In the genomic region with DNA sequence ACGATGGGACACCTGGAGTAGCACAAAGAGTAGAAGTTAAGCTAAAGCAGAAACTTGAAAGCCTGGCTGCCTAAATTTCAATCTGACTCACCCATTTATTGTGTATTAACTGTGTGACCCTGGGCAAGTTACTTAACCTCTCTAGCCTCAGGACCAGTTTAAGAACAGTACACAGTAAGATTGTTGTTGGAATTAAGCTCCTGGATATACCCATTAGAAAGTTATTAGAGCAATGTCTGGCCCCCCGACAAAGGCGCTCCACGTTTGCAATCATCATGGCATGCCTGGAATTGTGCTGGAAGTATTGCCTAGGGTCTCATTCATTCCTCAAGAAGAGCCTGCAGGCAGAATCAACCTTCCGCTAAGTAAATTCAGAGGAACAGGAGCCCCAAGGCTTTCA, we compare ENCODE assay signal across 8 cellular contexts. TPM values are rescaled to one million over a fixed set of nuclear protein-coding genes. Genes with fewer than 3 reads are reported as not detected.
DNase-seq lines count a peak whose midpoint lies in the region; ATAC-seq and TF ChIP-seq lines count a peak whose summit lies in the region.

No MANE protein-coding gene starts in this region.

- no peak overlapping the region for H3K4me2 ChIP-seq in Karpas-422 (ENCODE audit: low read depth, low read length, poor library complexity, severe bottlenecking)

- no peaks in the 10 kb centered on the region for H3K27me3 ChIP-seq in CD8-positive, alpha-beta memory T cell (ENCODE audit: insufficient read depth, low read length, poor library complexity, severe bottlenecking)
- H3K27me3 ChIP-seq in SJCRH30 (no peaks in the 10 kb centered on the region), esophagus squamous epithelium (peaks cover 0 to 5% (median 0%) of the 10 kb centered on the region in 4 donors), Karpas-422 (ENCODE audit: low read length) (no peaks in the 10 kb centered on the region)

- H3K9me3 ChIP-seq in CD8-positive, alpha-beta memory T cell (ENCODE audit: low read length), result no peaks in the 10 kb centered on the region
- no peaks in the 10 kb centered on the region for H3K9me3 ChIP-seq in SJCRH30 (replicated peaks)
- no peaks in the 10 kb centered on the region for H3K9me3 ChIP-seq in esophagus squamous epithelium
- H3K9me3 ChIP-seq in Karpas-422 (ENCODE audit: low read length), result no peaks in the 10 kb centered on the region

- no peak overlapping the region for H3K4me3 ChIP-seq in CD8-positive, alpha-beta memory T cell (ENCODE audit: low read length)
- peak overlapping the region; percentile 90 for H3K4me3 ChIP-seq in SJCRH30
- H3K4me3 ChIP-seq in esophagus squamous epithelium, result peak overlapping the region; percentile 77 to 87 (median 80)
- H3K4me3 ChIP-seq in Karpas-422 (ENCODE audit: low read length), result no peak overlapping the region

- TF ChIP-seq POLR2A in esophagus squamous epithelium (IDR thresholded peaks at IDR 0.05), result no peak

- no peaks in the 10 kb centered on the region for H3K9me3 Mint-ChIP-seq in CD8-positive, alpha-beta memory T cell

- peaks cover 13 to 14% (median 14%) of the 10 kb centered on the region in 3 donors for H3K4me1 Mint-ChIP-seq in CD8-positive, alpha-beta memory T cell

- peak overlapping the region; percentile 54 for H3K27ac ChIP-seq in CD8-positive, alpha-beta memory T cell (ENCODE audit: low read depth, low read length)
- H3K27ac ChIP-seq in SJCRH30 (no peak overlapping the region), esophagus squamous epithelium (peak overlapping the region; percentile 90 to 98 (median 94)), Karpas-422 (ENCODE audit: low read length) (no peak overlapping the region)

- H2AFZ ChIP-seq in Karpas-422 (ENCODE audit: low read length), result no peak overlapping the region

- intact Hi-C loops in esophagus squamous epithelium (cut with DNase I), result no loop called here
- intact Hi-C loops in posterior vena cava (cut with DNase I), result no loop called here
- intact Hi-C loops in posterior cingulate gyrus (cut with DNase I), result no loop called here

- no peak for TF ChIP-seq CTCF in esophagus squamous epithelium (IDR thresholded peaks at IDR 0.05)

- POLR2A ChIA-PET in CD8-positive, alpha-beta memory T cell (lab: Charles Lee), result interaction anchor here (1.6 kb wide), 1 partner anchor 13 kb away, joined by 4 read pairs; no protein-coding TSS in a partner anchor

- H3K27me3 Mint-ChIP-seq in CD8-positive, alpha-beta memory T cell, result peaks cover 2 to 3% of the 10 kb centered on the region in 2 donors

- no peaks in the 10 kb centered on the region for H4K20me1 ChIP-seq in Karpas-422 (ENCODE audit: insufficient read depth, low read depth, low read length)

- no peak for ATAC-seq in HG03520 (IDR thresholded peaks at IDR 0.05; ENCODE audit: unreplicated experiment)

- no peak overlapping the region for H3K9ac ChIP-seq in Karpas-422 (ENCODE audit: low read length)

- DNase-seq in CD8-positive, alpha-beta memory T cell, result no peak
- no peak for DNase-seq in SJCRH30
- DNase-seq in esophagus squamous epithelium (lab: John Stamatoyannopoulos, UW), result no peak
- peak; percentile 2 for DNase-seq in posterior vena cava (ENCODE audit: low spot score)
- no peak for DNase-seq in posterior cingulate gyrus
- no peak for DNase-seq in activated CD4-positive, CD25-positive, alpha-beta regulatory T cell treated with anti-CD3 and anti-CD28 coated beads, Interleukin-2, amount 50 U/mL, for 72 hours
- DNase-seq in Karpas-422, result no peak

- no peaks in the 10 kb centered on the region for H3K36me3 Mint-ChIP-seq in CD8-positive, alpha-beta memory T cell

- peak overlapping the region in 1 of 8 donors; percentile 35 for H3K27ac Mint-ChIP-seq in CD8-positive, alpha-beta memory T cell

- CTCF ChIA-PET in CD8-positive, alpha-beta memory T cell (lab: Charles Lee), result interaction anchor here (1.1 to 2.2 kb wide), 4 partner anchors 11 to 90 kb away, joined by 4 to 9 read pairs (median 5); no protein-coding TSS in a partner anchor

- no peaks in the 10 kb centered on the region for H3K36me3 ChIP-seq in CD8-positive, alpha-beta memory T cell (ENCODE audit: insufficient read depth, low read length)
- H3K36me3 ChIP-seq in SJCRH30, result 0 out of 2 replicates have a peak, but pooled peaks cover 2% of the 10 kb centered on the region
- no peaks in the 10 kb centered on the region for H3K36me3 ChIP-seq in esophagus squamous epithelium
- no peaks in the 10 kb centered on the region for H3K36me3 ChIP-seq in Karpas-422 (ENCODE audit: insufficient read depth, low read length)

- 27 to 34% methylated on average over 2 to 5 of the region's 5 CpGs for WGBS in esophagus squamous epithelium, 2 donors

- no peaks in the 10 kb centered on the region for H3K9me2 ChIP-seq in Karpas-422 (replicated peaks; ENCODE audit: insufficient read depth, low read length)

- H3K79me2 ChIP-seq in Karpas-422 (ENCODE audit: low read length), result no peaks in the 10 kb centered on the region

- H3K4me1 ChIP-seq in CD8-positive, alpha-beta memory T cell (ENCODE audit: insufficient read depth, low read length), result peaks cover 8% of the 10 kb centered on the region
- H3K4me1 ChIP-seq in SJCRH30 (peaks cover 50% of the 10 kb centered on the region), esophagus squamous epithelium (peaks cover 48 to 71% (median 52%) of the 10 kb centered on the region in 3 donors), Karpas-422 (ENCODE audit: low read length) (no peaks in the 10 kb centered on the region)

- peak overlapping the region; percentile 33 to 91 (median 79) for H3K4me3 Mint-ChIP-seq in CD8-positive, alpha-beta memory T cell

RNA-seq across cellular contexts. Expression of gene SDC4, which starts 1.4 kb away (rescaled TPM):
- 10 to 100 TPM; 91.3 to 98.1 TPM for total RNA-seq in CD8-positive, alpha-beta memory T cell
- polyA plus RNA-seq in CD8-positive, alpha-beta memory T cell, result 1.5 TPM
- total RNA-seq in SJCRH30 (2014; rRNA removed; shearing (Covaris generic)), result 47.4 and 48.7 TPM in 2 replicates
- total RNA-seq in esophagus squamous epithelium, result 100 to 1,000 TPM in 3 of 4 donors, 10 to 100 TPM in 1; 88.1 to 174 (median 120) TPM
- 100 to 1,000 TPM in 1 of 2 donors, 10 to 100 TPM in 1; 85.7 to 104 TPM for total RNA-seq in posterior vena cava
- not detected in 2 replicates for total RNA-seq in Karpas-422 (2014; rRNA removed; shearing (Covaris generic); ENCODE audit: low replicate concordance)

RNA-seq across cellular contexts. Expression of gene SYS1, which starts 16.1 kb away (rescaled TPM):
- total RNA-seq in CD8-positive, alpha-beta memory T cell, result 10 to 100 TPM; 48.3 to 54.0 TPM
- 40.1 TPM for polyA plus RNA-seq in CD8-positive, alpha-beta memory T cell
- 24.2 and 27.8 TPM in 2 replicates for total RNA-seq in SJCRH30 (2014; rRNA removed; shearing (Covaris generic))
- total RNA-seq in esophagus squamous epithelium, result 10 to 100 TPM; 22.3 to 32.4 (median 27.0) TPM
- 10 to 100 TPM; 21.8 to 22.6 TPM for total RNA-seq in posterior vena cava
- 18.6 and 34.5 TPM in 2 replicates for total RNA-seq in Karpas-422 (2014; rRNA removed; shearing (Covaris generic); ENCODE audit: low replicate concordance)

RNA-seq across cellular contexts. Expression of gene TP53TG5, which starts 31.3 kb away (rescaled TPM):
- total RNA-seq in CD8-positive, alpha-beta memory T cell, result not detected
- polyA plus RNA-seq in CD8-positive, alpha-beta memory T cell, result not detected
- total RNA-seq in SJCRH30 (2014; rRNA removed; shearing (Covaris generic)), result not detected in 2 replicates
- total RNA-seq in esophagus squamous epithelium (not detected), posterior vena cava (1 to 10 TPM; 1.4 to 2.0 TPM)
- not detected in 2 replicates for total RNA-seq in Karpas-422 (2014; rRNA removed; shearing (Covaris generic); ENCODE audit: low replicate concordance)

RNA-seq across cellular contexts. Expression of gene MATN4, which starts 38.8 kb away (rescaled TPM):
- total RNA-seq in CD8-positive, alpha-beta memory T cell, result under 1 TPM in 1 of 2 experiments, not detected in 1; 0.22 TPM
- polyA plus RNA-seq in CD8-positive, alpha-beta memory T cell, result not detected
- total RNA-seq in SJCRH30 (2014; rRNA removed; shearing (Covaris generic)), result 0.18 TPM in 1 of 2 replicates, not detected in the other
- under 1 TPM in 2 of 4 donors, not detected in 2; 0.09 to 0.68 TPM for total RNA-seq in esophagus squamous epithelium
- under 1 TPM; 0.29 to 0.56 TPM for total RNA-seq in posterior vena cava
- total RNA-seq in Karpas-422 (2014; rRNA removed; shearing (Covaris generic); ENCODE audit: low replicate concordance), result not detected in 2 replicates

RNA-seq across cellular contexts. Expression of gene RBPJL, which starts 40.2 kb away (rescaled TPM):
- total RNA-seq in CD8-positive, alpha-beta memory T cell, result not detected
- polyA plus RNA-seq in CD8-positive, alpha-beta memory T cell, result not detected
- not detected in 2 replicates for total RNA-seq in SJCRH30 (2014; rRNA removed; shearing (Covaris generic))
- not detected for total RNA-seq in esophagus squamous epithelium
- total RNA-seq in posterior vena cava, result not detected
- total RNA-seq in Karpas-422 (2014; rRNA removed; shearing (Covaris generic); ENCODE audit: low replicate concordance), result not detected in 2 replicates

Comparison
In these comparisons a context has a peak if more than half of its experiments do, and no peak if none do; other contexts are left out.
1. H3K27ac ChIP-seq: peak in CD8-positive, alpha-beta memory T cell (single experiment) and esophagus squamous epithelium (4 of 4); none in SJCRH30 (single experiment) and Karpas-422 (single experiment).
2. H3K4me3 ChIP-seq: peak in SJCRH30 (single experiment) and esophagus squamous epithelium (4 of 4); none in CD8-positive, alpha-beta memory T cell (single experiment) and Karpas-422 (single experiment).
3. RNA of gene SDC4, which starts 1.4 kb away (total RNA-seq): 88.1 to 174 TPM in esophagus squamous epithelium, 85.7 to 104 TPM in posterior vena cava, 91.3 to 98.1 TPM in CD8-positive, alpha-beta memory T cell and 47.4 to 48.7 TPM in SJCRH30; not detected in Karpas-422; every median in the first group is over 10 times any median in the second.